1 cellular context compared by ENCODE assay signal in the genomic region with DNA sequence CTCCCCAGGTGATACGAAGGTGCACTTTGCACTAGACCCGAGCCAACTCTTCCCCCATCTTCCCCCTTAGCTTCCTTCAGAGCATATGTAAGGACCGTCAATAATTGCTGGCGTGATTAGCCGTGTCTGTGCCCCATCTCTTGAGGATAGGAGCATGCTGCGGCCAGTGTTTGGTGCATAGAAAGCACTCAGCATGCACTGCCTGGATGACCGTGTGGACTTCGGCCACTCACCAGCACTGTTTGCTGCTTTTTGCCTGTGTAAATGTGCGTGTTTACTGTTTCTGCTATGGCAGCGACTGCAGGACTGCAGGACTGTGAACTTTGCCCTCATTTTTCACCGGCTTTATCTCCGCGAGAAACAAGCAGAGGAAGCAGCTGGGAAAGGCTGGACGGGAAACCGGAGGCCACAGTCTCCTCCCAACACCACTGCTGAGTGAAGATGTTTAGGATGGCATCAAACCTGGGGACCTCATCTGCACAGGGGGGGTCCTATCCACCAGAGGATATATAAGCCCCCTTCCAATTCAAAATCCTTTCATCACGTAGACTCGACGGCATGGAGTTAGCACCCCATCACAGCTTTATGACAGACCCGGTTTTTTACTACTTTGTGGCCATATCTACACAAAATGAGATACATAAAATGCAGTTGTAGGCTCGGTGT.
TF ChIP-seq lines count a peak whose summit lies in the region.

No MANE protein-coding gene starts in this region.

TF ChIP-seq in HepG2, 621 proteins besides CTCF, POLR2A, EP300 and RAD21 (continued from another document and continues in another):
- TF ChIP-seq, protein P1, sequence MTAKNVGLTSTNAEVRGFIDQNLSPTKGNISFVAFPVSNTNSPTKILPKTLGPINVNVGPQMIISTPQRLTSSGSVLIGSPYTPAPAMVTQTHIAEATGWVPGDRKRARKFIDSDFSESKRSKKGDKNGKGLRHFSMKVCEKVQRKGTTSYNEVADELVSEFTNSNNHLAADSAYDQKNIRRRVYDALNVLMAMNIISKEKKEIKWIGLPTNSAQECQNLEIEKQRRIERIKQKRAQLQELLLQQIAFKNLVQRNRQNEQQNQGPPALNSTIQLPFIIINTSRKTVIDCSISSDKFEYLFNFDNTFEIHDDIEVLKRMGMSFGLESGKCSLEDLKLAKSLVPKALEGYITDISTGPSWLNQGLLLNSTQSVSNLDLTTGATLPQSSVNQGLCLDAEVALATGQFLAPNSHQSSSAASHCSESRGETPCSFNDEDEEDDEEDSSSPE (CRISPR knock-in tag; IDR thresholded peaks at IDR 0.05), result peak; percentile 81; the same call in 1 of the 2 replicates
- TF ChIP-seq MED1 (CRISPR knock-in tag; IDR thresholded peaks at IDR 0.05) (peak; percentile 100), ZNF292 (CRISPR knock-in tag; IDR thresholded peaks at IDR 0.05; ENCODE audit: borderline replicate concordance, low read depth) (peak; percentile 100), CBX1 (IDR thresholded peaks at IDR 0.05; ENCODE audit: low read depth) (peak; percentile 97), ATF7-NPFF (CRISPR knock-in tag; IDR thresholded peaks at IDR 0.05; ENCODE audit: low read depth) (peak; percentile 94), ZNF180 (CRISPR knock-in tag; IDR thresholded peaks at IDR 0.05; ENCODE audit: borderline replicate concordance, low read depth) (no peak), ZNF207 (IDR thresholded peaks at IDR 0.05; ENCODE audit: borderline replicate concordance) (no peak), ZNF260 (CRISPR knock-in tag; IDR thresholded peaks at IDR 0.05; ENCODE audit: borderline replicate concordance, low read depth) (0 out of 2 replicates have a peak, but pooled peaks have one; percentile 52), FOXA3 (CRISPR knock-in tag; IDR thresholded peaks at IDR 0.05) (peak; percentile 100), YY1 (IDR thresholded peaks at IDR 0.05; ENCODE audit: insufficient read depth, insufficient replicate concordance, low read depth, low read length) (peak; percentile 81), ZNF124 (CRISPR knock-in tag; IDR thresholded peaks at IDR 0.05) (peak; percentile 97), NONO (IDR thresholded peaks at IDR 0.05) (no peak), NONO (CRISPR knock-in tag; conservative IDR thresholded peaks at IDR 0.05) (peak; percentile 100), ZNF34 (CRISPR knock-in tag; IDR thresholded peaks at IDR 0.05; ENCODE audit: borderline replicate concordance) (peak; percentile 97), SOX6 (IDR thresholded peaks at IDR 0.05) (no peak), SOX6 (CRISPR knock-in tag; IDR thresholded peaks at IDR 0.05) (peak; percentile 99), CBX2 (IDR thresholded peaks at IDR 0.05; ENCODE audit: low read depth, low read length) (no peak), CBX2 (CRISPR knock-in tag; IDR thresholded peaks at IDR 0.05; ENCODE audit: low read depth) (no peak), RFXANK (CRISPR knock-in tag; IDR thresholded peaks at IDR 0.05) (peak; percentile 90), GABPB1 (CRISPR knock-in tag; IDR thresholded peaks at IDR 0.05) (peak; percentile 74), ZNF563 (CRISPR knock-in tag; IDR thresholded peaks at IDR 0.05) (peak; percentile 97), SOX13 (IDR thresholded peaks at IDR 0.05) (peak; percentile 89), SOX13 (CRISPR knock-in tag; conservative IDR thresholded peaks at IDR 0.05 in 1 of 2, IDR thresholded peaks at IDR 0.05 in 1 of 2) (peak in 1 of 2 experiments; percentile 98; a peak in 3 of 4 replicates), PTBP1 (IDR thresholded peaks at IDR 0.05; ENCODE audit: low read depth, low read length, poor library complexity, severe bottlenecking) (no peak), ZNF607 (CRISPR knock-in tag; IDR thresholded peaks at IDR 0.05; ENCODE audit: borderline replicate concordance) (peak; percentile 65; the same call in 1 of the 2 replicates), SNRNP70 (IDR thresholded peaks at IDR 0.05; ENCODE audit: low read depth, low read length) (no peak)
- TF ChIP-seq, protein P2, sequence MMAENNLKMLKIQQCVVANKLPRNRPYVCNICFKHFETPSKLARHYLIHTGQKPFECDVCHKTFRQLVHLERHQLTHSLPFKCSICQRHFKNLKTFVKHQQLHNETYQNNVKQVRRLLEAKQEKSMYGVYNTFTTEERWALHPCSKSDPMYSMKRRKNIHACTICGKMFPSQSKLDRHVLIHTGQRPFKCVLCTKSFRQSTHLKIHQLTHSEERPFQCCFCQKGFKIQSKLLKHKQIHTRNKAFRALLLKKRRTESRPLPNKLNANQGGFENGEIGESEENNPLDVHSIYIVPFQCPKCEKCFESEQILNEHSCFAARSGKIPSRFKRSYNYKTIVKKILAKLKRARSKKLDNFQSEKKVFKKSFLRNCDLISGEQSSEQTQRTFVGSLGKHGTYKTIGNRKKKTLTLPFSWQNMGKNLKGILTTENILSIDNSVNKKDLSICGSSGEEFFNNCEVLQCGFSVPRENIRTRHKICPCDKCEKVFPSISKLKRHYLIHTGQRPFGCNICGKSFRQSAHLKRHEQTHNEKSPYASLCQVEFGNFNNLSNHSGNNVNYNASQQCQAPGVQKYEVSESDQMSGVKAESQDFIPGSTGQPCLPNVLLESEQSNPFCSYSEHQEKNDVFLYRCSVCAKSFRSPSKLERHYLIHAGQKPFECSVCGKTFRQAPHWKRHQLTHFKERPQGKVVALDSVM (CRISPR knock-in tag; IDR thresholded peaks at IDR 0.05), result peak; percentile 96
- TF ChIP-seq, protein P3, sequence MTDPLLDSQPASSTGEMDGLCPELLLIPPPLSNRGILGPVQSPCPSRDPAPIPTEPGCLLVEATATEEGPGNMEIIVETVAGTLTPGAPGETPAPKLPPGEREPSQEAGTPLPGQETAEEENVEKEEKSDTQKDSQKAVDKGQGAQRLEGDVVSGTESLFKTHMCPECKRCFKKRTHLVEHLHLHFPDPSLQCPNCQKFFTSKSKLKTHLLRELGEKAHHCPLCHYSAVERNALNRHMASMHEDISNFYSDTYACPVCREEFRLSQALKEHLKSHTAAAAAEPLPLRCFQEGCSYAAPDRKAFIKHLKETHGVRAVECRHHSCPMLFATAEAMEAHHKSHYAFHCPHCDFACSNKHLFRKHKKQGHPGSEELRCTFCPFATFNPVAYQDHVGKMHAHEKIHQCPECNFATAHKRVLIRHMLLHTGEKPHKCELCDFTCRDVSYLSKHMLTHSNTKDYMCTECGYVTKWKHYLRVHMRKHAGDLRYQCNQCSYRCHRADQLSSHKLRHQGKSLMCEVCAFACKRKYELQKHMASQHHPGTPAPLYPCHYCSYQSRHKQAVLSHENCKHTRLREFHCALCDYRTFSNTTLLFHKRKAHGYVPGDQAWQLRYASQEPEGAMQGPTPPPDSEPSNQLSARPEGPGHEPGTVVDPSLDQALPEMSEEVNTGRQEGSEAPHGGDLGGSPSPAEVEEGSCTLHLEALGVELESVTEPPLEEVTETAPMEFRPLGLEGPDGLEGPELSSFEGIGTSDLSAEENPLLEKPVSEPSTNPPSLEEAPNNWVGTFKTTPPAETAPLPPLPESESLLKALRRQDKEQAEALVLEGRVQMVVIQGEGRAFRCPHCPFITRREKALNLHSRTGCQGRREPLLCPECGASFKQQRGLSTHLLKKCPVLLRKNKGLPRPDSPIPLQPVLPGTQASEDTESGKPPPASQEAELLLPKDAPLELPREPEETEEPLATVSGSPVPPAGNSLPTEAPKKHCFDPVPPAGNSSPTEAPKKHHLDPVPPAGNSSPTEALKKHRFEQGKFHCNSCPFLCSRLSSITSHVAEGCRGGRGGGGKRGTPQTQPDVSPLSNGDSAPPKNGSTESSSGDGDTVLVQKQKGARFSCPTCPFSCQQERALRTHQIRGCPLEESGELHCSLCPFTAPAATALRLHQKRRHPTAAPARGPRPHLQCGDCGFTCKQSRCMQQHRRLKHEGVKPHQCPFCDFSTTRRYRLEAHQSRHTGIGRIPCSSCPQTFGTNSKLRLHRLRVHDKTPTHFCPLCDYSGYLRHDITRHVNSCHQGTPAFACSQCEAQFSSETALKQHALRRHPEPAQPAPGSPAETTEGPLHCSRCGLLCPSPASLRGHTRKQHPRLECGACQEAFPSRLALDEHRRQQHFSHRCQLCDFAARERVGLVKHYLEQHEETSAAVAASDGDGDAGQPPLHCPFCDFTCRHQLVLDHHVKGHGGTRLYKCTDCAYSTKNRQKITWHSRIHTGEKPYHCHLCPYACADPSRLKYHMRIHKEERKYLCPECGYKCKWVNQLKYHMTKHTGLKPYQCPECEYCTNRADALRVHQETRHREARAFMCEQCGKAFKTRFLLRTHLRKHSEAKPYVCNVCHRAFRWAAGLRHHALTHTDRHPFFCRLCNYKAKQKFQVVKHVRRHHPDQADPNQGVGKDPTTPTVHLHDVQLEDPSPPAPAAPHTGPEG (CRISPR knock-in tag; IDR thresholded peaks at IDR 0.05), result peak; percentile 60; the same call in 1 of the 2 replicates
- TF ChIP-seq, protein P4, sequence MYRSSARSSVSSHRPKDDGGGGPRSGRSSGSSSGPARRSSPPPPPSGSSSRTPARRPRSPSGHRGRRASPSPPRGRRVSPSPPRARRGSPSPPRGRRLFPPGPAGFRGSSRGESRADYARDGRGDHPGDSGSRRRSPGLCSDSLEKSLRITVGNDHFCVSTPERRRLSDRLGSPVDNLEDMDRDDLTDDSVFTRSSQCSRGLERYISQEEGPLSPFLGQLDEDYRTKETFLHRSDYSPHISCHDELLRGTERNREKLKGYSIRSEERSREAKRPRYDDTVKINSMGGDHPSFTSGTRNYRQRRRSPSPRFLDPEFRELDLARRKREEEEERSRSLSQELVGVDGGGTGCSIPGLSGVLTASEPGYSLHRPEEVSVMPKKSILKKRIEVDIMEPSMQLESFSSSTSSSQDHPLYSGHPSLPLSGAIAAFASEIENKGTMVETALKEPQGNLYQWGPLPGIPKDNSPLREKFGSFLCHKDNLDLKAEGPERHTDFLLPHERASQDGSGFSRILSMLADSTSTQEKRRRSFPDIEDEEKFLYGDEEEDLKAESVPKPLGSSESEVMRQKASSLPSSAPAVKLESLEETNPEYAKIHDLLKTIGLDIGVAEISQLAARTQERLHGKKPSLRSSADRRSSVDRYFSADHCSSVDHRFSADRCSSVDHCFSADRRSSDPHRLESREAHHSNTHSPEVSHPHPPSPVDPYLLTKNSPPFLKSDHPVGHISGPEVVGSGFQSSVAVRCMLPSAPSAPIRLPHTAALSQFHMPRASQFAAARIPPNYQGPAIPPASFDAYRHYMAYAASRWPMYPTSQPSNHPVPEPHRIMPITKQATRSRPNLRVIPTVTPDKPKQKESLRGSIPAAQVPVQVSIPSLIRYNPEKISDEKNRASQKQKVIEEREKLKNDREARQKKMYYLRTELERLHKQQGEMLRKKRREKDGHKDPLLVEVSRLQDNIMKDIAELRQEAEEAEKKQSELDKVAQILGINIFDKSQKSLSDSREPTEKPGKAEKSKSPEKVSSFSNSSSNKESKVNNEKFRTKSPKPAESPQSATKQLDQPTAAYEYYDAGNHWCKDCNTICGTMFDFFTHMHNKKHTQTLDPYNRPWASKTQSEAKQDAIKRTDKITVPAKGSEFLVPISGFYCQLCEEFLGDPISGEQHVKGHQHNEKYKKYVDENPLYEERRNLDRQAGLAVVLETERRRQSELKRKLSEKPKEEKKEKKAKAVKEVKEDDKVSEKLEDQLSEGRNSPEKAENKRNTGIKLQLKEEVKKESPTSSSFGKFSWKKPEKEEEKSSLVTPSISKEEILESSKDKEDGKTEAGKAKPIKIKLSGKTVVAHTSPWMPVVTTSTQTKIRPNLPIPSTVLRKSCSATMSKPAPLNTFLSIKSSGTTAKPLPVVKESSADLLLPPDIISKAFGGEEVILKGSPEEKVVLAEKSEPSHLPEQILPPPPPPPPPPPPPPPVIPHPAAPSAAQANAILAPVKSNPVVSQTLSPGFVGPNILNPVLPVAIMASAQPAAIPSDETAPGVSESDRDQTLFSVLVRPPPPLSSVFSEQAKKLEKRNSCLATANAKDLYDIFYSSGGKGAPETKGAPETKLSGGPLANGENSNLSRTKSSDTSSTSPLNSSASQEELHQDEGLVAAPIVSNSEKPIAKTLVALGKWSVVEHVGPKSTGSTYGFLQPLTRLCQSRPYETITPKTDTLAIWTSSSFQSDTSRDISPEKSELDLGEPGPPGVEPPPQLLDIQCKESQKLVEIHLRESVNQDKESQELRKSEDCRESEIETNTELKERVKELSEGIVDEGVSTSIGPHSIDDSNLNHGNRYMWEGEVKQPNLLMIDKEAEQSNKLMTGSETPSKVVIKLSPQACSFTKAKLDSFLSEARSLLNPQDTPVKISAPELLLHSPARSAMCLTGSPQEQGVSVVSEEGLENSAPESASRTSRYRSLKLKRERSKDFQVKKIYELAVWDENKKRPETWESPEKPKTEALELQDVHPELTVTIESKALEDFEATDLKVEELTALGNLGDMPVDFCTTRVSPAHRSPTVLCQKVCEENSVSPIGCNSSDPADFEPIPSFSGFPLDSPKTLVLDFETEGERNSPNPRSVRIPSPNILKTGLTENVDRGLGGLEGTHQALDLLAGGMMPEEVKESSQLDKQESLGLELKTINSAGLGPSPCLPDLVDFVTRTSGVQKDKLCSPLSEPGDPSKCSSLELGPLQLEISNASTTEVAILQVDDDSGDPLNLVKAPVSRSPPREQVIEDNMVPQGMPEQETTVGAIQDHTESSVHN (CRISPR knock-in tag; IDR thresholded peaks at IDR 0.05), result peak; percentile 93
- TF ChIP-seq, protein P5, sequence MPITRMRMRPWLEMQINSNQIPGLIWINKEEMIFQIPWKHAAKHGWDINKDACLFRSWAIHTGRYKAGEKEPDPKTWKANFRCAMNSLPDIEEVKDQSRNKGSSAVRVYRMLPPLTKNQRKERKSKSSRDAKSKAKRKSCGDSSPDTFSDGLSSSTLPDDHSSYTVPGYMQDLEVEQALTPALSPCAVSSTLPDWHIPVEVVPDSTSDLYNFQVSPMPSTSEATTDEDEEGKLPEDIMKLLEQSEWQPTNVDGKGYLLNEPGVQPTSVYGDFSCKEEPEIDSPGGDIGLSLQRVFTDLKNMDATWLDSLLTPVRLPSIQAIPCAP (CRISPR knock-in tag; IDR thresholded peaks at IDR 0.05; ENCODE audit: low read depth), result no peak
- TF ChIP-seq, protein P6, sequence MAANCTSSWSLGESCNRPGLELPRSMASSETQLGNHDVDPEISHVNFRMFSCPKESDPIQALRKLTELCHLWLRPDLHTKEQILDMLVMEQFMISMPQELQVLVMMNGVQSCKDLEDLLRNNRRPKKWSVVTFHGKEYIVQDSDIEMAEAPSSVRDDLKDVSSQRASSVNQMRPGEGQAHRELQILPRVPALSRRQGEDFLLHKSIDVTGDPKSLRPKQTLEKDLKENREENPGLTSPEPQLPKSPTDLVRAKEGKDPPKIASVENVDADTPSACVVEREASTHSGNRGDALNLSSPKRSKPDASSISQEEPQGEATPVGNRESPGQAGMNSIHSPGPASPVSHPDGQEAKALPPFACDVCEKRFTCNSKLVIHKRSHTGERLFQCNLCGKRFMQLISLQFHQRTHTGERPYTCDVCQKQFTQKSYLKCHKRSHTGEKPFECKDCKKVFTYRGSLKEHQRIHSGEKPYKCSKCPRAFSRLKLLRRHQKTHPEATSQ (CRISPR knock-in tag; IDR thresholded peaks at IDR 0.05; ENCODE audit: borderline replicate concordance), result peak; percentile 95; the same call in 1 of the 2 replicates
- TF ChIP-seq, protein P7, sequence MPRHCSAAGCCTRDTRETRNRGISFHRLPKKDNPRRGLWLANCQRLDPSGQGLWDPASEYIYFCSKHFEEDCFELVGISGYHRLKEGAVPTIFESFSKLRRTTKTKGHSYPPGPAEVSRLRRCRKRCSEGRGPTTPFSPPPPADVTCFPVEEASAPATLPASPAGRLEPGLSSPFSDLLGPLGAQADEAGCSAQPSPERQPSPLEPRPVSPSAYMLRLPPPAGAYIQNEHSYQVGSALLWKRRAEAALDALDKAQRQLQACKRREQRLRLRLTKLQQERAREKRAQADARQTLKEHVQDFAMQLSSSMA (CRISPR knock-in tag; IDR thresholded peaks at IDR 0.05), result peak; percentile 98
- TF ChIP-seq, protein P8, sequence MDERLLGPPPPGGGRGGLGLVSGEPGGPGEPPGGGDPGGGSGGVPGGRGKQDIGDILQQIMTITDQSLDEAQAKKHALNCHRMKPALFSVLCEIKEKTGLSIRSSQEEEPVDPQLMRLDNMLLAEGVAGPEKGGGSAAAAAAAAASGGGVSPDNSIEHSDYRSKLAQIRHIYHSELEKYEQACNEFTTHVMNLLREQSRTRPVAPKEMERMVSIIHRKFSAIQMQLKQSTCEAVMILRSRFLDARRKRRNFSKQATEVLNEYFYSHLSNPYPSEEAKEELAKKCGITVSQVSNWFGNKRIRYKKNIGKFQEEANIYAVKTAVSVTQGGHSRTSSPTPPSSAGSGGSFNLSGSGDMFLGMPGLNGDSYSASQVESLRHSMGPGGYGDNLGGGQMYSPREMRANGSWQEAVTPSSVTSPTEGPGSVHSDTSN (CRISPR knock-in tag; IDR thresholded peaks at IDR 0.05), result peak; percentile 66; the same call in 1 of the 2 replicates
